In the genomic region with DNA sequence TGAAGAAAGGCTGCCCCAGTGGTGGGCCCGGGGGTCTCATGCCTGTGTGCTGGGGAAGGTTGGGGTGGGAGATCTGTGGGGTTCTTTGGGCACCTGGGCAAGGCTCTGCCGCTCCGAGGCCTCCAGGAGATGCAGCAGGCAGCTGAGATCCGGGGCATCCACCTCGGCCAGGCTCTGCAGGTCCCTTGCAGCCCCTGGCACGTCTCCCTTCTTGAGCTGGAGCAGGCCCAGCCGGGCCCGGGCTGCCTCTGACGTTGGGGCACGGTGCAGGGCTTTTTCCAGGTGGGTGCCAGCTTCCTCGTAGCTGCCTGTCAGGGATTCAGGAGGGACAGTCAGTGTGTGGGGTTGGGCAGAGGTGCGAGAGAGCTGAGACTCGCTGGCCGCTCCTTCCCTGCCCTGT, we compare ENCODE assay signal across 20 cellular contexts. TPM values are rescaled to one million over a fixed set of nuclear protein-coding genes. Genes with fewer than 3 reads are reported as not detected.
DNase-seq lines count a peak whose midpoint lies in the region; ATAC-seq and TF ChIP-seq lines count a peak whose summit lies in the region.
"Had no signal": no experiment of that assay in that cellular context is flagged by ENCODE, and none has a peak within 500 bp of the region (broad histone marks: within the 10 kb centered on the region; RNA-seq: fewer than 3 reads in every experiment).

No MANE protein-coding gene starts in this region.

- peaks cover 8% of the 10 kb centered on the region for H3K36me3 Mint-ChIP-seq in activated CD4-positive, alpha-beta memory T cell treated with anti-CD3 and anti-CD28 coated beads for 36 hours
- peaks cover 4% of the 10 kb centered on the region for H3K36me3 Mint-ChIP-seq in nephron (ENCODE audit: low read depth)

- CTCF ChIA-PET in activated CD4-positive, alpha-beta memory T cell treated with anti-CD3 and anti-CD28 coated beads for 36 hours (lab: Charles Lee) = no interaction called here

- intact Hi-C loops in Right ventricle myocardium superior (cut with DNase I) = no loop called here
- intact Hi-C loops in Right ventricle myocardium inferior (cut with DNase I) = loop anchor here (10.0 kb wide), 2 partner anchors 119 to 229 kb away; a partner anchor contains a TSS
- intact Hi-C loops in activated CD4-positive, alpha-beta memory T cell treated with anti-CD3 and anti-CD28 coated beads for 36 hours (cut with micrococcal nuclease) = loop anchor here (5.0 kb wide), 1 partner anchor 232 kb away; a partner anchor contains a TSS
- intact Hi-C loops in testis (cut with DNase I; ENCODE audit: low total_unique reads) = no loop called here

- H3K27ac ChIP-seq in testis = no peak overlapping the region
- H3K27ac ChIP-seq in upper lobe of left lung = no peak overlapping the region
- H3K27ac ChIP-seq: pancreas, skin epidermis, WERI-Rb-1 had no signal

- peaks cover 18% of the 10 kb centered on the region for H3K9me3 Mint-ChIP-seq in activated CD4-positive, alpha-beta memory T cell treated with anti-CD3 and anti-CD28 coated beads for 36 hours
- peaks cover 17% of the 10 kb centered on the region for H3K9me3 Mint-ChIP-seq in nephron

- TF ChIP-seq EP300 in upper lobe of left lung (IDR thresholded peaks at IDR 0.05) = no peak

- H3K4me1 Mint-ChIP-seq in activated CD4-positive, alpha-beta memory T cell treated with anti-CD3 and anti-CD28 coated beads for 36 hours (ENCODE audit: low read depth) = peaks cover 10% of the 10 kb centered on the region
- H3K4me1 Mint-ChIP-seq in nephron = peaks cover 5% of the 10 kb centered on the region

- H3K36me3 ChIP-seq in testis (ENCODE audit: low read depth, missing control alignments) = no peaks in the 10 kb centered on the region
- no peaks in the 10 kb centered on the region for H3K36me3 ChIP-seq in upper lobe of left lung
- H3K36me3 ChIP-seq: gastroesophageal sphincter, pancreas, WERI-Rb-1 had no signal

- H3K27me3 ChIP-seq in testis (no peaks in the 10 kb centered on the region), upper lobe of left lung (no peaks in the 10 kb centered on the region)
- H3K27me3 ChIP-seq: gastroesophageal sphincter, pancreas had no signal

- no peak for ATAC-seq in Right ventricle myocardium superior (ENCODE audit: poor library complexity)
- ATAC-seq in Right ventricle myocardium inferior = no peak
- no peak for ATAC-seq in upper lobe of left lung (ENCODE audit: low FRiP score in 2 of 2)
- ATAC-seq: gastroesophageal sphincter had no signal

- no peak overlapping the region for H3K27ac Mint-ChIP-seq in activated CD4-positive, alpha-beta memory T cell treated with anti-CD3 and anti-CD28 coated beads for 36 hours
- H3K27ac Mint-ChIP-seq in nephron = no peak overlapping the region

- DNase-seq in Right ventricle myocardium superior (peak; percentile 33), Right ventricle myocardium inferior (ENCODE audit: missing footprints) (no peak), testis (peak; percentile 11), upper lobe of left lung (no peak), NCI-H345 (lab: John Stamatoyannopoulos, UW) (no peak)
- DNase-seq in activated CD4-positive, alpha-beta memory T cell treated with anti-CD3 and anti-CD28 coated beads for 36 hours = peak; percentile 7
- DNase-seq in stimulated activated CD4-positive, alpha-beta T cell treated with anti-CD3 and anti-CD28 coated beads, Interleukin-2, amount 100 ng/mL, for 48 hours = no peak
- DNase-seq: anterior cingulate cortex; CD4-positive, alpha-beta memory T cell; central memory CD4-positive, alpha-beta T cell; Karpas-422; NCI-H1105 treated with DMSO at 0.1 percent for 48 hours; NCI-H524; stimulated activated CD4-positive, alpha-beta T cell treated with anti-CD3 and anti-CD28 coated beads, Interleukin-4, amount 100 ng/mL, for 24 hours; WERI-Rb-1 had no signal

- TF ChIP-seq POLR2A in testis (IDR thresholded peaks at IDR 0.05) (no peak), upper lobe of left lung (IDR thresholded peaks at IDR 0.05) (no peak)

- H3K4me1 ChIP-seq in testis (peaks cover 17% of the 10 kb centered on the region), upper lobe of left lung (peaks cover 15 to 24% (median 16%) of the 10 kb centered on the region in 4 donors)

- no peaks in the 10 kb centered on the region for H3K9me3 ChIP-seq in testis
- H3K9me3 ChIP-seq in upper lobe of left lung = peaks cover 6 to 29% (median 15%) of the 10 kb centered on the region in 4 donors
- H3K9me3 ChIP-seq: pancreas had no signal

- TF ChIP-seq CTCF in nephron (IDR thresholded peaks at IDR 0.05; ENCODE audit: unreplicated experiment in 3 of 3) (no peak), testis (IDR thresholded peaks at IDR 0.05) (no peak), upper lobe of left lung (IDR thresholded peaks at IDR 0.05) (no peak)

- no peak overlapping the region for H3K4me3 ChIP-seq in testis
- peak overlapping the region in 1 of 4 donors; percentile 95 for H3K4me3 ChIP-seq in upper lobe of left lung

- POLR2A ChIA-PET in activated CD4-positive, alpha-beta memory T cell treated with anti-CD3 and anti-CD28 coated beads for 36 hours (lab: Charles Lee) = no interaction called here

- 81% methylated on average over 14 of the region's 14 CpGs; no CpG with 5 or more reads in 1 of the 2 donors for WGBS in testis, 2 donors
- 96 to 97% methylated on average over 8 to 14 of the region's 14 CpGs for WGBS in upper lobe of left lung, 2 donors

- H3K4me3 Mint-ChIP-seq in activated CD4-positive, alpha-beta memory T cell treated with anti-CD3 and anti-CD28 coated beads for 36 hours = no peak overlapping the region
- H3K4me3 Mint-ChIP-seq in nephron = peak overlapping the region; percentile 84 to 87 (median 85)

- no peaks in the 10 kb centered on the region for H3K27me3 Mint-ChIP-seq in activated CD4-positive, alpha-beta memory T cell treated with anti-CD3 and anti-CD28 coated beads for 36 hours
- peaks cover 5% of the 10 kb centered on the region for H3K27me3 Mint-ChIP-seq in nephron (ENCODE audit: low read depth)
- H3K27me3 Mint-ChIP-seq: CD4-positive, alpha-beta memory T cell had no signal

RNA-seq across cellular contexts. Expression of a gene that starts 11.4 kb away (rescaled TPM):
- total RNA-seq in Right ventricle myocardium superior (0.48 TPM), Right ventricle myocardium inferior (0.35 TPM), testis (10 to 100 TPM; 17.2 to 18.8 TPM), upper lobe of left lung (1 to 10 TPM in 4 of 6 donors, not detected in 2; 2.9 to 5.5 (median 5.1) TPM)
- total RNA-seq in activated CD4-positive, alpha-beta memory T cell treated with anti-CD3 and anti-CD28 coated beads for 36 hours = 1 to 10 TPM in 1 of 2 experiments, under 1 TPM in 1; 1.00 to 1.2 TPM
- polyA plus RNA-seq in testis (ENCODE audit: insufficient read depth, low read depth, low replicate concordance) = 36.4 TPM
- total RNA-seq: HT1080 had no signal

RNA-seq across cellular contexts. Expression of a gene that starts 57.6 kb away (rescaled TPM):
- total RNA-seq in Right ventricle myocardium superior = 9.8 TPM
- total RNA-seq in Right ventricle myocardium inferior = 12.2 TPM
- 10 to 100 TPM; 28.2 to 34.6 TPM for total RNA-seq in activated CD4-positive, alpha-beta memory T cell treated with anti-CD3 and anti-CD28 coated beads for 36 hours
- 10 to 100 TPM; 20.9 to 25.1 TPM for total RNA-seq in testis
- polyA plus RNA-seq in testis (ENCODE audit: insufficient read depth, low read depth, low replicate concordance) = 16.5 TPM
- total RNA-seq in upper lobe of left lung = 10 to 100 TPM; 10.5 to 34.2 (median 22.0) TPM

Comparison
In these comparisons a context has a peak if more than half of its experiments do, and no peak if none do; other contexts are left out.
1. DNase-seq: peak in Right ventricle myocardium superior (single experiment), activated CD4-positive, alpha-beta memory T cell treated with anti-CD3 and anti-CD28 coated beads for 36 hours (single experiment) and testis (single experiment); none in Right ventricle myocardium inferior (single experiment), upper lobe of left lung (0 of 2), NCI-H345 (single experiment) and stimulated activated CD4-positive, alpha-beta T cell treated with anti-CD3 and anti-CD28 coated beads, Interleukin-2, amount 100 ng/mL, for 48 hours (0 of 2).
2. intact Hi-C loops: an anchor here in Right ventricle myocardium inferior (10.0 kb wide) and activated CD4-positive, alpha-beta memory T cell treated with anti-CD3 and anti-CD28 coated beads for 36 hours (5.0 kb wide); none called in Right ventricle myocardium superior and testis.